10 cellular contexts compared by ENCODE assay signal in genomic region chr3:46095307-46095706, GRCh38.
DNase-seq lines count a peak whose midpoint lies in the region; ATAC-seq and TF ChIP-seq lines count a peak whose summit lies in the region.
"Had no signal": no experiment of that assay in that cellular context is flagged by ENCODE, and none has a peak within 500 bp of the region (broad histone marks: within the 10 kb centered on the region; RNA-seq: fewer than 3 reads in every experiment).

No MANE protein-coding gene starts in this region.

- H3K4me3 ChIP-seq in OCI-LY1 (ENCODE audit: low read depth, low read length, poor library complexity, severe bottlenecking) (no peak overlapping the region), WERI-Rb-1 (ENCODE audit: low read depth, low read length) (no peak overlapping the region)

- TF ChIP-seq CTCF in CD14-positive monocyte (IDR thresholded peaks at IDR 0.05): no peak
- no peak for TF ChIP-seq CTCF in OCI-LY1 (IDR thresholded peaks at IDR 0.05; ENCODE audit: low read length)
- no peak for TF ChIP-seq CTCF in WERI-Rb-1 (IDR thresholded peaks at IDR 0.05; ENCODE audit: low read depth, low read length)
- no peak for TF ChIP-seq CTCF in endothelial cell (IDR thresholded peaks at IDR 0.05; ENCODE audit: unreplicated experiment)

- H2AFZ ChIP-seq in OCI-LY1 (ENCODE audit: low read length): no peak overlapping the region

- H3K36me3 ChIP-seq in OCI-LY1 (ENCODE audit: insufficient read depth, low read length) (no peaks in the 10 kb centered on the region), WERI-Rb-1 (no peaks in the 10 kb centered on the region)

- H3K9me3 ChIP-seq in OCI-LY1 (ENCODE audit: low read length): no peaks in the 10 kb centered on the region
- H3K9me3 ChIP-seq in WERI-Rb-1 (ENCODE audit: severe bottlenecking): no peaks in the 10 kb centered on the region

- ATAC-seq in GM19397 (IDR thresholded peaks at IDR 0.05; ENCODE audit: unreplicated experiment) (peak; percentile 52), HG03045 (IDR thresholded peaks at IDR 0.05; ENCODE audit: unreplicated experiment) (peak; percentile 60)

- H3K9ac ChIP-seq in OCI-LY1 (ENCODE audit: low read length): no peak overlapping the region; the same call in 1 of the 2 replicates

- H3K27me3 Mint-ChIP-seq in CD14-positive monocyte (ENCODE audit: low read depth in 3 of 3): peaks cover 0 to 5% (median 4%) of the 10 kb centered on the region in 3 donors
- no peaks in the 10 kb centered on the region for H3K27me3 Mint-ChIP-seq in endothelial cell (ENCODE audit: unreplicated experiment)

- DNase-seq in CD14-positive monocyte (ENCODE audit: low spot score) (peak; percentile 70), WERI-Rb-1 (no peak), GOT3 (lab: John Stamatoyannopoulos, UW) (no peak), endothelial cell (ENCODE audit: low spot score) (no peak)
- DNase-seq in activated effector memory CD4-positive, alpha-beta T cell treated with anti-CD3 and anti-CD28 coated beads, Interleukin-2, amount 50 U/mL, for 16 hours: no peak
- DNase-seq: activated CD4-positive, CD25-positive, alpha-beta regulatory T cell; NCI-H1694 treated with DMSO at 0.1 percent for 48 hours had no signal

- H3K4me2 ChIP-seq in OCI-LY1 (ENCODE audit: low read length): peak overlapping the region; percentile 30; the same call in 1 of the 2 replicates

- peaks cover 86% of the 10 kb centered on the region for H3K4me1 ChIP-seq in OCI-LY1 (ENCODE audit: insufficient read depth, low read length, severe bottlenecking)

- no peaks in the 10 kb centered on the region for H3K9me2 ChIP-seq in OCI-LY1 (ENCODE audit: low read depth, low read length)

- no peaks in the 10 kb centered on the region for H3K79me2 ChIP-seq in OCI-LY1 (ENCODE audit: insufficient read depth, low read length)

- H3K9me3 Mint-ChIP-seq in CD14-positive monocyte (peaks cover 0 to 9% (median 3%) of the 10 kb centered on the region in 7 donors), endothelial cell (ENCODE audit: unreplicated experiment) (no peaks in the 10 kb centered on the region)

- H3K27ac Mint-ChIP-seq in CD14-positive monocyte (peak overlapping the region; percentile 98 to 100 (median 99)), endothelial cell (ENCODE audit: unreplicated experiment) (no peak overlapping the region)

- H3K4me1 Mint-ChIP-seq in CD14-positive monocyte (peaks cover 97% of the 10 kb centered on the region), endothelial cell (ENCODE audit: unreplicated experiment) (no peaks in the 10 kb centered on the region)

- H3K27ac ChIP-seq in OCI-LY1 (ENCODE audit: low read depth, low read length, poor library complexity, severe bottlenecking): peak overlapping the region; percentile 79
- no peak overlapping the region for H3K27ac ChIP-seq in WERI-Rb-1

- H3K4me3 Mint-ChIP-seq in CD14-positive monocyte: peak overlapping the region in 1 of 2 donors; percentile 16
- H3K4me3 Mint-ChIP-seq in endothelial cell (ENCODE audit: unreplicated experiment): no peak overlapping the region

- peaks cover 15 to 31% of the 10 kb centered on the region in 2 donors for H3K36me3 Mint-ChIP-seq in CD14-positive monocyte
- no peaks in the 10 kb centered on the region for H3K36me3 Mint-ChIP-seq in endothelial cell (ENCODE audit: low read depth, unreplicated experiment)

- H3F3A ChIP-seq in OCI-LY1 (ENCODE audit: insufficient read depth, low read length): no peaks in the 10 kb centered on the region

- H3K27me3 ChIP-seq in OCI-LY1 (ENCODE audit: insufficient read depth, low read length) (no peaks in the 10 kb centered on the region), WERI-Rb-1 (ENCODE audit: insufficient read depth, low read depth, severe bottlenecking) (peaks cover 84% of the 10 kb centered on the region)

- no peaks in the 10 kb centered on the region for H4K20me1 ChIP-seq in OCI-LY1 (ENCODE audit: insufficient read depth, low read length)

- intact Hi-C loops in CD14-positive monocyte (cut with micrococcal nuclease): no loop called here
